8 cellular contexts compared by ENCODE assay signal in the genomic region with DNA sequence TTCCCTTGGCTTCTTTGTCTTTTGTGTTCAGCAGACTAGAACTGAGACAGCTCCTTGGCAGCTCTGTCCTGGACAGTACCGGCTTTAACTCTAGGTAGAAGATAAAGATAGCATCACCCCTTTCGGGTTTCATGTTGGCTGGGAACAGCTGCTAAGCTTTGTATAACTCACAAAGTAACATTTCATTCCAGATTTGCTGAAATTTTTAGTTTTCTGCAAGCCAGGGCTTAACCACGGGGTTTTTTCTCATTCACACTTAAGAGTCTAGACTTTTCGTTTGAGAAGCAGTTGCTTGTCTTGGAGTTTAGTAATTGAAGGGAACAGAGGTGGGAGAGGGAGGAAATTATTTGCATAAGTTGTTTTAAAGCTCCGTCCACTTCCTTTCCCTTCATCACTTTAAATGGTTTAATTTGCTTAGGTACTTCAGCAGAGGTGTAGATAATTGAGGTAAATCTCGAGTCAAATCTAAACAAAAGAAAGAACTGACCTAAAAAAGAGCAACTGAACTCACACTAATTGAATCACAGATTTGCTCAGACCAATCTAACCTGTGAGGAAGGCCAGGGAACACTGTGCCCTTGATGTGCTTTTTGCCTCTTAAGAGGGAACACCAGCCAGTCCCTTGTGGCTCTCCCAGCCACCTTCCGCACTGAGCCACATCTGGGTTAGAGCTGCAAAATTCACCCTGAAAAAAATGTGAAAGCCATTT. TPM values are rescaled to one million over a fixed set of nuclear protein-coding genes. Genes with fewer than 3 reads are reported as not detected.
DNase-seq lines count a peak whose midpoint lies in the region; ATAC-seq and TF ChIP-seq lines count a peak whose summit lies in the region.
"Had no signal": no experiment of that assay in that cellular context is flagged by ENCODE, and none has a peak within 500 bp of the region (broad histone marks: within the 10 kb centered on the region; RNA-seq: fewer than 3 reads in every experiment).

No MANE protein-coding gene starts in this region.

- H3K4me3 Mint-ChIP-seq in activated naive CD8-positive, alpha-beta T cell treated with anti-CD3 and anti-CD28 coated beads, Interleukin-2, amount 50 U/mL, for 24 hours, result no peak overlapping the region
- H3K4me3 Mint-ChIP-seq: T-helper 1 cell treated with Interleukin-12 subunit alpha and Interleukin-12 subunit beta and Interleukin-4 antibody, amounts not matched to agents 30 μg/mL and 1 μg/mL, for 36 hours had no signal

- in situ Hi-C loops in ACHN (cut with HindIII; ENCODE audit: low pct_ligation_motif_present, low pct_unique_long_range_greater_than_20kb, low sequenced_read_pairs), result no loop called here

- H3K27ac Mint-ChIP-seq in activated naive CD8-positive, alpha-beta T cell treated with anti-CD3 and anti-CD28 coated beads, Interleukin-2, amount 50 U/mL, for 24 hours, result peak overlapping the region; percentile 55
- H3K27ac Mint-ChIP-seq: T-helper 1 cell treated with Interleukin-12 subunit alpha and Interleukin-12 subunit beta and Interleukin-4 antibody, amounts not matched to agents 30 μg/mL and 1 μg/mL, for 36 hours had no signal

- DNase-seq in activated naive CD8-positive, alpha-beta T cell treated with anti-CD3 and anti-CD28 coated beads, Interleukin-2, amount 50 U/mL, for 24 hours, result no peak
- DNase-seq in iPS-NIHi11 (ENCODE audit: low spot score) (no peak), ACHN (no peak), OCI-M1 (lab: John Stamatoyannopoulos, UW) (no peak)

- no peaks in the 10 kb centered on the region for H3K36me3 ChIP-seq in skeletal muscle satellite cell (ENCODE audit: insufficient read depth, low read length)

- H3K27me3 ChIP-seq in skeletal muscle satellite cell (ENCODE audit: control insufficient read depth, insufficient read depth, low read length), result no peaks in the 10 kb centered on the region

- peaks cover 86% of the 10 kb centered on the region for H3K4me1 Mint-ChIP-seq in activated naive CD8-positive, alpha-beta T cell treated with anti-CD3 and anti-CD28 coated beads, Interleukin-2, amount 50 U/mL, for 24 hours

- H3K4me3 ChIP-seq in skeletal muscle satellite cell (ENCODE audit: low read length), result peak overlapping the region; percentile 38

- peaks cover 71% of the 10 kb centered on the region for H3K4me1 ChIP-seq in skeletal muscle satellite cell (ENCODE audit: control insufficient read depth, insufficient read depth, low read length)

- no peaks in the 10 kb centered on the region for H3K27me3 Mint-ChIP-seq in activated naive CD8-positive, alpha-beta T cell treated with anti-CD3 and anti-CD28 coated beads, Interleukin-2, amount 50 U/mL, for 24 hours

- H3K9ac ChIP-seq in skeletal muscle satellite cell (ENCODE audit: low read depth, low read length), result peak overlapping the region; percentile 57

- TF ChIP-seq POLR2A in GM19099 (IDR thresholded peaks at IDR 0.05; ENCODE audit: extremely low read depth, insufficient read length, low read depth), result peak; percentile 30

- H3K4me2 ChIP-seq in skeletal muscle satellite cell (ENCODE audit: low read length), result peak overlapping the region; percentile 79

- H3K9me3 Mint-ChIP-seq in activated naive CD8-positive, alpha-beta T cell treated with anti-CD3 and anti-CD28 coated beads, Interleukin-2, amount 50 U/mL, for 24 hours, result no peaks in the 10 kb centered on the region
- H3K9me3 Mint-ChIP-seq: T-helper 1 cell treated with Interleukin-12 subunit alpha and Interleukin-12 subunit beta and Interleukin-4 antibody, amounts not matched to agents 30 μg/mL and 1 μg/mL, for 36 hours had no signal

- H3K36me3 Mint-ChIP-seq in activated naive CD8-positive, alpha-beta T cell treated with anti-CD3 and anti-CD28 coated beads, Interleukin-2, amount 50 U/mL, for 24 hours (ENCODE audit: low read depth), result peaks cover 9% of the 10 kb centered on the region

- ATAC-seq in HG02943 (IDR thresholded peaks at IDR 0.05; ENCODE audit: low read depth, unreplicated experiment), result peak; percentile 40
- no peak for ATAC-seq in activated naive CD8-positive, alpha-beta T cell treated with anti-CD3 and anti-CD28 coated beads, Interleukin-2, amount 50 U/mL, for 24 hours

- no peaks in the 10 kb centered on the region for H3K9me3 ChIP-seq in skeletal muscle satellite cell (replicated peaks; ENCODE audit: low read length)

RNA-seq across cellular contexts. Expression of a gene that starts 48.3 kb away (rescaled TPM):
- total RNA-seq in skeletal muscle satellite cell (2012; rRNA removed), result 14.2 and 14.7 TPM in 2 replicates
